ENCODE assay signal across 11 cellular contexts in the genomic region with DNA sequence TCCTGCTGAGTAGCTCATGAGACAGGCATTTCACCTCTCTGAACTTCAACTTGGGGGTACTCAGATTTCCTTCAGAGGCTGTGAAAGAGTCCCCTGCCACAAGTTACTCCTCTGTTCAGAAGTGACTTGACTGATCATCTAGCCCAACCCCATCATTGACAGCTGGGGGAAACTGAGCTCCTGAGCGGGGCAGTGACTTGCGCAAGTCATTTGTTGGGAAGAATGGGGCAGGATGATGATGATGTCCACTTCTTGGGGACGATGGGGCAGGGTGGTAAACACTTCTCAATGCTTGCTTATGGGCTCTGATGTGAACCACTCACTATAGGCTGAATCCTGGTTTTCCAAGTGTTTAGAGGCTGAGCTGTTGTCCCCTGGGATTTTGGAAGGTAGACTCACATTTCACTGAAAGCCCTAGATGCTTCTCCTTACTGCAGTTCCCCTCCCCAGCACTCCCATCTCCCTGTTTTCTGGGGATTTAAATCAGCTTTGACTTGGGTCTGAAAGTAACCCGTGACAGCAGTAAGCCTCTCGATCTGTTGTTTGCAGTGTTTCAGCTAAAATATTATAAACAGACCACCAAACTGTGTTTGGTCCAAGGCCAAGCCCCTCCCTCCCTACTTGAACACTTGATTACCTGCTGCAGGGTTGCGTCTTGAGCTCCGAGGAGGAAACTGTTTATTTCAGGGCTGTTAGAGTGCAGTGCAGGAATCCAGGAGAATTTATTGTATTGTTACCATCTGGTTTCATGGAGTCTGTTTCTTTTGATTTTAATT. TPM values are rescaled to one million over a fixed set of nuclear protein-coding genes. Genes with fewer than 3 reads are reported as not detected.
DNase-seq lines count a peak whose midpoint lies in the region; ATAC-seq lines count a peak whose summit lies in the region.
"Had no signal": no experiment of that assay in that cellular context is flagged by ENCODE, and none has a peak within 500 bp of the region (broad histone marks: within the 10 kb centered on the region; RNA-seq: fewer than 3 reads in every experiment).

No MANE protein-coding gene starts in this region.

- peaks cover 29 to 97% (median 74%) of the 10 kb centered on the region in 4 donors for H3K4me1 Mint-ChIP-seq in CD4-positive, CD25-positive, alpha-beta regulatory T cell
- H3K4me1 Mint-ChIP-seq in IgD-negative memory B cell (peaks cover 64 to 94% (median 79%) of the 10 kb centered on the region in 3 donors), naive B cell (peaks cover 84 to 100% (median 99%) of the 10 kb centered on the region in 3 donors)
- H3K4me1 Mint-ChIP-seq in activated naive CD8-positive, alpha-beta T cell treated with anti-CD3 and anti-CD28 coated beads, Interleukin-2, amount 50 U/mL, for 24 hours, result peaks cover 87% of the 10 kb centered on the region

- peak overlapping the region; percentile 76 for H3K4me3 ChIP-seq in CD4-positive, CD25-positive, alpha-beta regulatory T cell (ENCODE audit: low read depth, low read length)
- H3K4me3 ChIP-seq: left lung had no signal

- no peaks in the 10 kb centered on the region for H3K9me3 Mint-ChIP-seq in CD4-positive, CD25-positive, alpha-beta regulatory T cell
- H3K9me3 Mint-ChIP-seq in IgD-negative memory B cell, result no peaks in the 10 kb centered on the region
- no peaks in the 10 kb centered on the region for H3K9me3 Mint-ChIP-seq in activated naive CD8-positive, alpha-beta T cell treated with anti-CD3 and anti-CD28 coated beads, Interleukin-2, amount 50 U/mL, for 24 hours
- no peaks in the 10 kb centered on the region for H3K9me3 Mint-ChIP-seq in naive B cell
- H3K9me3 Mint-ChIP-seq: dendritic cell treated with granulocyte-macrophage colony-stimulating factor and Interleukin-4, amounts not matched to agents 40 ng/mL and 50 ng/mL, for 4 days had no signal

- peak overlapping the region; percentile 93 to 95 (median 94) for H3K27ac Mint-ChIP-seq in CD4-positive, CD25-positive, alpha-beta regulatory T cell
- peak overlapping the region; percentile 89 to 90 (median 90) for H3K27ac Mint-ChIP-seq in IgD-negative memory B cell
- H3K27ac Mint-ChIP-seq in activated naive CD8-positive, alpha-beta T cell treated with anti-CD3 and anti-CD28 coated beads, Interleukin-2, amount 50 U/mL, for 24 hours, result peak overlapping the region; percentile 77
- peak overlapping the region in 5 of 6 donors; percentile 70 to 99 (median 97) for H3K27ac Mint-ChIP-seq in naive B cell
- H3K27ac Mint-ChIP-seq: dendritic cell treated with granulocyte-macrophage colony-stimulating factor and Interleukin-4, amounts not matched to agents 40 ng/mL and 50 ng/mL, for 4 days had no signal

- peak overlapping the region; percentile 55 to 82 (median 73) for H3K4me3 Mint-ChIP-seq in CD4-positive, CD25-positive, alpha-beta regulatory T cell
- H3K4me3 Mint-ChIP-seq in IgD-negative memory B cell (peak overlapping the region; percentile 55 to 92 (median 87)), naive B cell (peak overlapping the region in 7 of 8 donors; percentile 33 to 78 (median 69))
- no peak overlapping the region for H3K4me3 Mint-ChIP-seq in activated naive CD8-positive, alpha-beta T cell treated with anti-CD3 and anti-CD28 coated beads, Interleukin-2, amount 50 U/mL, for 24 hours
- H3K4me3 Mint-ChIP-seq: dendritic cell treated with granulocyte-macrophage colony-stimulating factor and Interleukin-4, amounts not matched to agents 40 ng/mL and 50 ng/mL, for 4 days had no signal

- DNase-seq in CD4-positive, CD25-positive, alpha-beta regulatory T cell, result no peak
- no peak for DNase-seq in activated naive CD8-positive, alpha-beta T cell treated with anti-CD3 and anti-CD28 coated beads, Interleukin-2, amount 50 U/mL, for 24 hours
- DNase-seq in naive B cell, result no peak
- DNase-seq: NCI-H446 had no signal

- no peaks in the 10 kb centered on the region for H3K9me3 ChIP-seq in CD4-positive, CD25-positive, alpha-beta regulatory T cell (ENCODE audit: control insufficient read depth in 2 of 2, low read length in 2 of 2)
- H3K9me3 ChIP-seq: left lung had no signal

- H3K4me1 ChIP-seq in CD4-positive, CD25-positive, alpha-beta regulatory T cell (ENCODE audit: control insufficient read depth, insufficient read depth, low read length, poor library complexity, severe bottlenecking), result peaks cover 82% of the 10 kb centered on the region

- H3K36me3 Mint-ChIP-seq in CD4-positive, CD25-positive, alpha-beta regulatory T cell, result peaks cover 24% of the 10 kb centered on the region
- peaks cover 1% of the 10 kb centered on the region for H3K36me3 Mint-ChIP-seq in IgD-negative memory B cell
- peaks cover 1% of the 10 kb centered on the region for H3K36me3 Mint-ChIP-seq in activated naive CD8-positive, alpha-beta T cell treated with anti-CD3 and anti-CD28 coated beads, Interleukin-2, amount 50 U/mL, for 24 hours (ENCODE audit: low read depth)
- H3K36me3 Mint-ChIP-seq in naive B cell, result no peaks in the 10 kb centered on the region

- H3K27me3 ChIP-seq in CD4-positive, CD25-positive, alpha-beta regulatory T cell (ENCODE audit: control insufficient read depth, insufficient read depth, low read length), result no peaks in the 10 kb centered on the region
- H3K27me3 ChIP-seq: left lung had no signal

- H3K27me3 Mint-ChIP-seq in CD4-positive, CD25-positive, alpha-beta regulatory T cell, result no peaks in the 10 kb centered on the region
- H3K27me3 Mint-ChIP-seq in IgD-negative memory B cell (peaks cover 3% of the 10 kb centered on the region), naive B cell (no peaks in the 10 kb centered on the region)
- H3K27me3 Mint-ChIP-seq in activated naive CD8-positive, alpha-beta T cell treated with anti-CD3 and anti-CD28 coated beads, Interleukin-2, amount 50 U/mL, for 24 hours, result peaks cover 2% of the 10 kb centered on the region

- peak overlapping the region; percentile 73 for H3K27ac ChIP-seq in CD4-positive, CD25-positive, alpha-beta regulatory T cell (ENCODE audit: insufficient read depth, low read length, poor library complexity, severe bottlenecking)

- peaks cover 17% of the 10 kb centered on the region for H3K36me3 ChIP-seq in CD4-positive, CD25-positive, alpha-beta regulatory T cell (ENCODE audit: control insufficient read depth, insufficient read depth, low read length)

- ATAC-seq in CD4-positive, CD25-positive, alpha-beta regulatory T cell (ENCODE audit: low read depth in 2 of 2), result no peak
- no peak for ATAC-seq in activated naive CD8-positive, alpha-beta T cell treated with anti-CD3 and anti-CD28 coated beads, Interleukin-2, amount 50 U/mL, for 24 hours
- ATAC-seq in naive B cell (ENCODE audit: low read depth in 2 of 2) (no peak), GM21390 (IDR thresholded peaks at IDR 0.05; ENCODE audit: unreplicated experiment) (no peak), HG03045 (IDR thresholded peaks at IDR 0.05; ENCODE audit: unreplicated experiment) (no peak), GM18907 (IDR thresholded peaks at IDR 0.05; ENCODE audit: unreplicated experiment) (no peak), HG02840 (IDR thresholded peaks at IDR 0.05; ENCODE audit: low FRiP score, unreplicated experiment) (no peak)

RNA-seq across cellular contexts. Expression of a gene that starts 25.1 kb away (rescaled TPM):
- 76.6 TPM for total RNA-seq in CD4-positive, CD25-positive, alpha-beta regulatory T cell
- 10 to 100 TPM; 12.0 to 17.0 (median 14.5) TPM for polyA plus RNA-seq in CD4-positive, CD25-positive, alpha-beta regulatory T cell
- polyA plus RNA-seq in IgD-negative memory B cell (32.4 TPM), naive B cell (ENCODE audit: low read depth in 6 of 6) (10 to 100 TPM; 34.7 to 68.7 (median 38.0) TPM)
